Comparison of ENCODE assay signal across 13 cellular contexts in genomic region chr15:101676965-101677364, GRCh38. TPM values are rescaled to one million over a fixed set of nuclear protein-coding genes. Genes with fewer than 3 reads are reported as not detected.
A peak's percentile ranks its signal among the peaks of the same experiment; 100 is the strongest.
DNase-seq lines count a peak whose midpoint lies in the region; ATAC-seq and TF ChIP-seq lines count a peak whose summit lies in the region.
"Had no signal": no experiment of that assay in that cellular context is flagged by ENCODE, and none has a peak within 500 bp of the region (broad histone marks: within the 10 kb centered on the region; RNA-seq: fewer than 3 reads in every experiment).

No MANE protein-coding gene starts in this region.

- CTCF ChIA-PET in T-cell (lab: Charles Lee) = interaction anchor here in 1 of 2 donors (0.7 kb wide), 1 partner anchor 92 kb away, joined by 6 read pairs; no protein-coding TSS in a partner anchor

- peak overlapping the region; percentile 22 for H3K27ac Mint-ChIP-seq in activated T-cell treated with anti-CD3 and anti-CD28 coated beads, Interleukin-2, amount 50 U/mL, for 24 hours
- H3K27ac Mint-ChIP-seq in T-cell = peak overlapping the region; percentile 49 to 63
- H3K27ac Mint-ChIP-seq: immature natural killer cell, mesothelial cell of epicardium had no signal

- no peak for TF ChIP-seq CTCF in fibroblast of mammary gland (conservative IDR thresholded peaks at IDR 0.05; ENCODE audit: control insufficient read depth, insufficient read depth, low read depth, low read length)

- H3K9me3 Mint-ChIP-seq in activated T-cell treated with anti-CD3 and anti-CD28 coated beads, Interleukin-2, amount 50 U/mL, for 24 hours = no peaks in the 10 kb centered on the region
- H3K9me3 Mint-ChIP-seq in T-cell = no peaks in the 10 kb centered on the region
- H3K9me3 Mint-ChIP-seq: immature natural killer cell had no signal

- POLR2A ChIA-PET in T-cell (lab: Charles Lee) = no interaction called here

- H3K4me3 ChIP-seq in fibroblast of mammary gland (ENCODE audit: control insufficient read depth, low read depth, low read length) = no peak overlapping the region
- H3K4me3 ChIP-seq: gastroesophageal sphincter, ovary had no signal

- peaks cover 10% of the 10 kb centered on the region for H3K4me1 Mint-ChIP-seq in activated T-cell treated with anti-CD3 and anti-CD28 coated beads, Interleukin-2, amount 50 U/mL, for 24 hours (ENCODE audit: low read depth)
- H3K4me1 Mint-ChIP-seq in T-cell = peaks cover 0 to 7% (median 3%) of the 10 kb centered on the region in 3 donors
- H3K4me1 Mint-ChIP-seq: immature natural killer cell, mesothelial cell of epicardium had no signal

- ATAC-seq in T-cell (replicated peaks in 1 of 4) (no peak), HG03280 (IDR thresholded peaks at IDR 0.05; ENCODE audit: unreplicated experiment) (no peak), GM18858 (IDR thresholded peaks at IDR 0.05; ENCODE audit: unreplicated experiment) (no peak)
- ATAC-seq: gastroesophageal sphincter had no signal

- no peaks in the 10 kb centered on the region for H3K27me3 Mint-ChIP-seq in activated T-cell treated with anti-CD3 and anti-CD28 coated beads, Interleukin-2, amount 50 U/mL, for 24 hours
- no peaks in the 10 kb centered on the region for H3K27me3 Mint-ChIP-seq in T-cell

- H3K4me3 Mint-ChIP-seq in activated T-cell treated with anti-CD3 and anti-CD28 coated beads, Interleukin-2, amount 50 U/mL, for 24 hours = no peak overlapping the region
- H3K4me3 Mint-ChIP-seq in T-cell = no peak overlapping the region
- H3K4me3 Mint-ChIP-seq: mesothelial cell of epicardium had no signal

- peaks cover 81% of the 10 kb centered on the region for H3K36me3 Mint-ChIP-seq in activated T-cell treated with anti-CD3 and anti-CD28 coated beads, Interleukin-2, amount 50 U/mL, for 24 hours (ENCODE audit: low read depth)
- H3K36me3 Mint-ChIP-seq in T-cell = peaks cover 74% of the 10 kb centered on the region

- DNase-seq in activated T-cell treated with anti-CD3 and anti-CD28 coated beads, Interleukin-2, amount 50 U/mL, for 24 hours = no peak
- DNase-seq in activated T-cell treated with anti-CD3 and anti-CD28 coated beads for 4 hours = no peak
- no peak for DNase-seq in T-cell
- DNase-seq in fibroblast of mammary gland (ENCODE audit: low read depth) = peak; percentile 56
- peak; percentile 77 for DNase-seq in superior temporal gyrus (ENCODE audit: extremely low spot score)
- DNase-seq in iPS-NIHi7 (ENCODE audit: extremely low spot score) = no peak
- DNase-seq: Calu3, immature natural killer cell, ovary had no signal

RNA-seq across cellular contexts. Expression of gene TM2D3, which starts 24.8 kb away (rescaled TPM):
- 10 to 100 TPM; 55.7 to 96.9 (median 64.6) TPM for total RNA-seq in T-cell

RNA-seq across cellular contexts. Expression of gene TARS3, which starts 47.3 kb away (rescaled TPM):
- 10 to 100 TPM; 20.1 to 26.8 (median 25.5) TPM for total RNA-seq in T-cell

Comparison
In these comparisons a context has a peak if more than half of its experiments do, and no peak if none do; other contexts are left out.
1. DNase-seq: peak in fibroblast of mammary gland (single experiment) and superior temporal gyrus (single experiment); none in activated T-cell treated with anti-CD3 and anti-CD28 coated beads, Interleukin-2, amount 50 U/mL, for 24 hours (single experiment), activated T-cell treated with anti-CD3 and anti-CD28 coated beads for 4 hours (single experiment), T-cell (0 of 34) and iPS-NIHi7 (single experiment).